ENCODE assay signal across 26 cellular contexts in genomic region chr4:20577702-20578101, GRCh38.
"Had no signal": no experiment of that assay in that cellular context is flagged by ENCODE, and none has a peak within 500 bp of the region (broad histone marks: within the 10 kb centered on the region; RNA-seq: fewer than 3 reads in every experiment).

No MANE protein-coding gene starts in this region.

- H3K27ac ChIP-seq: stomach, suprapubic skin, testis, thoracic aorta, thyroid gland, tibial artery, tibial nerve, transverse colon, upper lobe of left lung, upper lobe of right lung, uterus, vagina had no signal

- DNase-seq: stimulated activated CD4-positive, alpha-beta T cell treated with anti-CD3 and anti-CD28 coated beads, Interleukin-2, amount 100 ng/mL, for 48 hours; stimulated activated CD4-positive, alpha-beta T cell treated with anti-CD3 and anti-CD28 coated beads, Interleukin-4, amount 100 ng/mL, for 1 hour; stimulated activated CD4-positive, alpha-beta T cell treated with anti-CD3 and anti-CD28 coated beads, Interleukin-4, amount 100 ng/mL, for 24 hours; stimulated activated CD4-positive, alpha-beta T cell treated with anti-CD3 and anti-CD28 coated beads, Interleukin-4, amount 100 ng/mL, for 4 hours; stimulated activated CD8-positive, alpha-beta memory T cell treated with anti-CD3 and anti-CD28 coated beads, Interleukin-4, amount 100 ng/mL, for 48 hours; stimulated activated naive B cell treated with anti-CD40 and anti-IgM and Interleukin-4, amounts not matched to agents 10 μg/mL and 1 μg/mL and 100 μg/mL, for 72 hours; stimulated activated naive CD4-positive, alpha-beta T cell; stimulated activated naive CD4-positive, alpha-beta T cell treated with Interleukin-2 at 50 U/mL for 16 hours; stimulated activated naive CD8-positive, alpha-beta T cell treated with anti-CD3 and anti-CD28 coated beads, Interleukin-15, amount 100 ng/mL, for 72 hours; stimulated activated naive CD8-positive, alpha-beta T cell treated with anti-CD3 and anti-CD28 coated beads, Interleukin-15, Interleukin-2, amounts not matched to agents 100 U/mL and 50 U/mL, for 24 hours; stomach; substantia nigra; testis; thyroid gland; tibial artery; transverse colon; upper lobe of left lung; upper lobe of right lung; uterus had no signal

- H3K9me3 ChIP-seq: stomach, suprapubic skin, testis, thoracic aorta, thyroid gland, tibial artery, tibial nerve, transverse colon, upper lobe of left lung, upper lobe of right lung, uterus, vagina had no signal

- H3K36me3 ChIP-seq: stomach, suprapubic skin, thyroid gland, tibial artery, transverse colon, upper lobe of left lung, upper lobe of right lung, uterus, vagina had no signal

- FAIRE-seq: urothelium cell line had no signal

- ATAC-seq: stimulated activated effector memory CD8-positive, alpha-beta T cell treated with anti-CD3 and anti-CD28 coated beads, Interleukin-12 subunit alpha, Interleukin-12 subunit beta, amount 100 ng/mL, for 72 hours; stimulated activated memory B cell treated with anti-CD40 and anti-IgM and Interleukin-4, amounts not matched to agents 10 μg/mL and 1 μg/mL and 100 μg/mL, for 72 hours; stimulated activated naive B cell treated with anti-CD40 and anti-IgM and Interleukin-4, amounts not matched to agents 10 μg/mL and 1 μg/mL and 100 μg/mL, for 72 hours; stimulated activated naive CD8-positive, alpha-beta T cell treated with anti-CD3 and anti-CD28 coated beads, Interleukin-15, amount 100 ng/mL, for 72 hours; stimulated activated naive CD8-positive, alpha-beta T cell treated with anti-CD3 and anti-CD28 coated beads, Interleukin-15, Interleukin-2, amounts not matched to agents 100 U/mL and 50 U/mL, for 24 hours; upper lobe of right lung had no signal

- H3K4me1 ChIP-seq: stomach, suprapubic skin, testis, thyroid gland, tibial artery, tibial nerve, upper lobe of left lung, upper lobe of right lung, uterus, vagina had no signal

- H3K27me3 ChIP-seq: stomach, suprapubic skin, testis, thyroid gland, tibial artery, tibial nerve, transverse colon, upper lobe of left lung, upper lobe of right lung, uterus, vagina had no signal

- H3K4me3 ChIP-seq: stomach, suprapubic skin, testis, thoracic aorta, thyroid gland, tibial artery, tibial nerve, transverse colon, upper lobe of left lung, upper lobe of right lung, uterus, vagina had no signal
